In genomic region chr6:157561929-157562810, GRCh38 we compare ENCODE assay signal across 10 cellular contexts.
DNase-seq lines count a peak whose midpoint lies in the region; ATAC-seq and TF ChIP-seq lines count a peak whose summit lies in the region.
"Had no signal": no experiment of that assay in that cellular context is flagged by ENCODE, and none has a peak within 500 bp of the region (broad histone marks: within the 10 kb centered on the region; RNA-seq: fewer than 3 reads in every experiment).

No MANE protein-coding gene starts in this region.

- DNase-seq in CD4-positive, alpha-beta T cell = no peak
- peak; percentile 42 for DNase-seq in GM19238 (ENCODE audit: insufficient read length, low spot score)
- no peak for DNase-seq in T-cell
- no peak for DNase-seq in NK-92 (lab: John Stamatoyannopoulos, UW; ENCODE audit: unreplicated experiment)
- no peak for DNase-seq in osteoblast (ENCODE audit: insufficient read length, low spot score, missing footprints)
- DNase-seq in stimulated activated CD4-positive, alpha-beta T cell treated with anti-CD3 and anti-CD28 coated beads, Interleukin-4, amount 100 ng/mL, for 1 hour = no peak
- no peak for DNase-seq in NCI-H510A (lab: John Stamatoyannopoulos, UW)

- peaks cover 21% of the 10 kb centered on the region for H3K4me1 Mint-ChIP-seq in CD4-positive, alpha-beta T cell (ENCODE audit: low read depth)
- peaks cover 21 to 47% (median 44%) of the 10 kb centered on the region in 3 donors for H3K4me1 Mint-ChIP-seq in T-cell

- H3K27ac ChIP-seq in CD4-positive, alpha-beta T cell (ENCODE audit: low read depth, low read length) = no peak overlapping the region
- no peak overlapping the region for H3K27ac ChIP-seq in osteoblast (ENCODE audit: low read depth, low read length)

- intact Hi-C loops in CD4-positive, alpha-beta T cell (cut with DNase I, micrococcal nuclease) = no loop called here

- H3K79me2 ChIP-seq in osteoblast (ENCODE audit: insufficient read depth, low read length) = no peaks in the 10 kb centered on the region

- H3K4me2 ChIP-seq in osteoblast (ENCODE audit: insufficient read depth, low read length) = no peak overlapping the region

- no peaks in the 10 kb centered on the region for H3K36me3 Mint-ChIP-seq in CD4-positive, alpha-beta T cell (ENCODE audit: low read depth)
- no peaks in the 10 kb centered on the region for H3K36me3 Mint-ChIP-seq in T-cell

- no peaks in the 10 kb centered on the region for H3K4me1 ChIP-seq in osteoblast (ENCODE audit: insufficient read depth, low read length)

- H3K36me3 ChIP-seq in osteoblast (ENCODE audit: insufficient read depth, low read length) = no peaks in the 10 kb centered on the region

- peak overlapping the region; percentile 46 for H3K4me3 Mint-ChIP-seq in CD4-positive, alpha-beta T cell
- peak overlapping the region in 2 of 3 donors; percentile 1 to 43 for H3K4me3 Mint-ChIP-seq in T-cell
- H3K4me3 Mint-ChIP-seq: CD14-positive monocyte had no signal

- H4K20me1 ChIP-seq in osteoblast (ENCODE audit: insufficient read depth, low read length) = peaks cover 2% of the 10 kb centered on the region

- no peak overlapping the region for H3K4me3 ChIP-seq in osteoblast (ENCODE audit: insufficient read depth, low read length)
- H3K4me3 ChIP-seq: lung had no signal

- no peaks in the 10 kb centered on the region for H3K9me3 ChIP-seq in CD4-positive, alpha-beta T cell (ENCODE audit: control insufficient read depth, low read length)
- H3K9me3 ChIP-seq in osteoblast (ENCODE audit: low read depth, low read length) = no peaks in the 10 kb centered on the region

- CTCF ChIA-PET in CD4-positive, alpha-beta T cell (lab: Charles Lee) = no interaction called here
- CTCF ChIA-PET in T-cell (lab: Charles Lee) = no interaction called here

- no peak for ATAC-seq in CD4-positive, alpha-beta T cell (ENCODE audit: poor library complexity)
- ATAC-seq in HG02970 (IDR thresholded peaks at IDR 0.05; ENCODE audit: low FRiP score, unreplicated experiment) = peak; percentile 27
- ATAC-seq in T-cell (replicated peaks in 1 of 4) = peak in 3 of 4 experiments; percentile 14 to 55 (median 27)

- TF ChIP-seq CTCF in CD4-positive, alpha-beta T cell (IDR thresholded peaks at IDR 0.05) = no peak
- TF ChIP-seq CTCF in osteoblast (IDR thresholded peaks at IDR 0.05; ENCODE audit: extremely low read depth, low read depth, low read length) = no peak

- H3K27ac Mint-ChIP-seq in CD4-positive, alpha-beta T cell = no peak overlapping the region
- peak overlapping the region; percentile 69 to 84 for H3K27ac Mint-ChIP-seq in T-cell

- no peaks in the 10 kb centered on the region for H3K9me3 Mint-ChIP-seq in CD4-positive, alpha-beta T cell
- no peaks in the 10 kb centered on the region for H3K9me3 Mint-ChIP-seq in T-cell

- H3K27me3 ChIP-seq in CD4-positive, alpha-beta T cell (ENCODE audit: control insufficient read depth, insufficient read depth, low read length) = no peaks in the 10 kb centered on the region
- H3K27me3 ChIP-seq in osteoblast (ENCODE audit: insufficient read depth, low read length) = no peaks in the 10 kb centered on the region

- H3K27me3 Mint-ChIP-seq in CD4-positive, alpha-beta T cell = no peaks in the 10 kb centered on the region
- no peaks in the 10 kb centered on the region for H3K27me3 Mint-ChIP-seq in T-cell

- H2AFZ ChIP-seq in osteoblast (ENCODE audit: low read length) = no peak overlapping the region

- POLR2A ChIA-PET in CD4-positive, alpha-beta T cell (lab: Charles Lee) = interaction anchor here (0.6 kb wide), 1 partner anchor 999 kb away, joined by 3 read pairs; no protein-coding TSS in a partner anchor
- POLR2A ChIA-PET in T-cell (lab: Charles Lee) = no interaction called here
